In genomic region chr10:70815504-70816219, GRCh38 we compare ENCODE assay signal across 1 cellular context.
A peak's percentile ranks its signal among the peaks of the same experiment; 100 is the strongest.
TF ChIP-seq lines count a peak whose summit lies in the region.

Gene SGPL1 (plus strand): TSS chr10:70815948. CDS start chr10:70816854, 906 bp downstream.

TF ChIP-seq in K562, 482 proteins besides CTCF, POLR2A, EP300 and RAD21 (continued from another document and continues in another):
- TF ChIP-seq ZNF699 (CRISPR knock-in tag; IDR thresholded peaks at IDR 0.05; ENCODE audit: insufficient replicate concordance): peak; percentile 43
- no peak for TF ChIP-seq AFF1 (IDR thresholded peaks at IDR 0.05; ENCODE audit: low read depth in 1 of 2, partially characterized antibody in 2 of 2)
- TF ChIP-seq MEF2D (tag; conservative IDR thresholded peaks at IDR 0.05; ENCODE audit: low read depth): no peak
- no peak for TF ChIP-seq DIDO1 (tag; IDR thresholded peaks at IDR 0.05; ENCODE audit: low read depth)
- TF ChIP-seq, protein P1, sequence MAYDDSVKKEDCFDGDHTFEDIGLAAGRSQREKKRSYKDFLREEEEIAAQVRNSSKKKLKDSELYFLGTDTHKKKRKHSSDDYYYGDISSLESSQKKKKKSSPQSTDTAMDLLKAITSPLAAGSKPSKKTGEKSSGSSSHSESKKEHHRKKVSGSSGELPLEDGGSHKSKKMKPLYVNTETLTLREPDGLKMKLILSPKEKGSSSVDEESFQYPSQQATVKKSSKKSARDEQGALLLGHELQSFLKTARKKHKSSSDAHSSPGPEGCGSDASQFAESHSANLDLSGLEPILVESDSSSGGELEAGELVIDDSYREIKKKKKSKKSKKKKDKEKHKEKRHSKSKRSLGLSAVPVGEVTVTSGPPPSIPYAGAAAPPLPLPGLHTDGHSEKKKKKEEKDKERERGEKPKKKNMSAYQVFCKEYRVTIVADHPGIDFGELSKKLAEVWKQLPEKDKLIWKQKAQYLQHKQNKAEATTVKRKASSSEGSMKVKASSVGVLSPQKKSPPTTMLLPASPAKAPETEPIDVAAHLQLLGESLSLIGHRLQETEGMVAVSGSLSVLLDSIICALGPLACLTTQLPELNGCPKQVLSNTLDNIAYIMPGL (CRISPR knock-in tag; IDR thresholded peaks at IDR 0.05): peak; percentile 75; the same call in 1 of the 2 replicates
- TF ChIP-seq SP2 (IDR thresholded peaks at IDR 0.05; ENCODE audit: extremely low read depth, low read depth, low read length, poor library complexity, severe bottlenecking): no peak
- TF ChIP-seq ZNF212 (CRISPR knock-in tag; IDR thresholded peaks at IDR 0.05): no peak
- no peak for TF ChIP-seq ZBTB26 (CRISPR knock-in tag; IDR thresholded peaks at IDR 0.05)
- peak; percentile 56 for TF ChIP-seq TAF1 (IDR thresholded peaks at IDR 0.05; ENCODE audit: control insufficient read depth, extremely low read depth, insufficient read depth, low read length, severe bottlenecking)
- TF ChIP-seq DACH1 (IDR thresholded peaks at IDR 0.05; ENCODE audit: partially characterized antibody): no peak
- no peak for TF ChIP-seq ZNF655 (CRISPR knock-in tag; IDR thresholded peaks at IDR 0.05)
- TF ChIP-seq REST (CRISPR knock-in tag; IDR thresholded peaks at IDR 0.05; ENCODE audit: low read depth): 0 out of 2 replicates have a peak, but pooled peaks have one; percentile 37
- TF ChIP-seq ZNF277 (CRISPR knock-in tag; IDR thresholded peaks at IDR 0.05; ENCODE audit: borderline replicate concordance): no peak
- TF ChIP-seq HDAC3 (IDR thresholded peaks at IDR 0.05; ENCODE audit: borderline replicate concordance, partially characterized antibody): no peak
- no peak for TF ChIP-seq ZNF398 (CRISPR knock-in tag; IDR thresholded peaks at IDR 0.05)
- no peak for TF ChIP-seq CBFB (CRISPR knock-in tag; IDR thresholded peaks at IDR 0.05)
- no peak for TF ChIP-seq KLF6 (CRISPR knock-in tag; IDR thresholded peaks at IDR 0.05; ENCODE audit: borderline replicate concordance)
- peak; percentile 88 for TF ChIP-seq HMGN3 (IDR thresholded peaks at IDR 0.05; ENCODE audit: borderline replicate concordance, extremely low read depth, insufficient read length, low read depth, low read length)
- no peak for TF ChIP-seq BRF2 (IDR thresholded peaks at IDR 0.05; ENCODE audit: borderline replicate concordance, insufficient read depth, insufficient read length)
- no peak for TF ChIP-seq HMG20A (CRISPR knock-in tag; conservative IDR thresholded peaks at IDR 0.05)
- no peak for TF ChIP-seq ZBTB1 (CRISPR knock-in tag; IDR thresholded peaks at IDR 0.05; ENCODE audit: borderline replicate concordance, low read depth)
- TF ChIP-seq HEY1 (CRISPR knock-in tag; IDR thresholded peaks at IDR 0.05; ENCODE audit: borderline replicate concordance): no peak
- TF ChIP-seq ZSCAN29 (IDR thresholded peaks at IDR 0.05): no peak
- TF ChIP-seq, protein P2, sequence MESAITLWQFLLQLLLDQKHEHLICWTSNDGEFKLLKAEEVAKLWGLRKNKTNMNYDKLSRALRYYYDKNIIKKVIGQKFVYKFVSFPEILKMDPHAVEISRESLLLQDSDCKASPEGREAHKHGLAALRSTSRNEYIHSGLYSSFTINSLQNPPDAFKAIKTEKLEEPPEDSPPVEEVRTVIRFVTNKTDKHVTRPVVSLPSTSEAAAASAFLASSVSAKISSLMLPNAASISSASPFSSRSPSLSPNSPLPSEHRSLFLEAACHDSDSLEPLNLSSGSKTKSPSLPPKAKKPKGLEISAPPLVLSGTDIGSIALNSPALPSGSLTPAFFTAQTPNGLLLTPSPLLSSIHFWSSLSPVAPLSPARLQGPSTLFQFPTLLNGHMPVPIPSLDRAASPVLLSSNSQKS (CRISPR knock-in tag; IDR thresholded peaks at IDR 0.05): no peak
- TF ChIP-seq, protein P3, sequence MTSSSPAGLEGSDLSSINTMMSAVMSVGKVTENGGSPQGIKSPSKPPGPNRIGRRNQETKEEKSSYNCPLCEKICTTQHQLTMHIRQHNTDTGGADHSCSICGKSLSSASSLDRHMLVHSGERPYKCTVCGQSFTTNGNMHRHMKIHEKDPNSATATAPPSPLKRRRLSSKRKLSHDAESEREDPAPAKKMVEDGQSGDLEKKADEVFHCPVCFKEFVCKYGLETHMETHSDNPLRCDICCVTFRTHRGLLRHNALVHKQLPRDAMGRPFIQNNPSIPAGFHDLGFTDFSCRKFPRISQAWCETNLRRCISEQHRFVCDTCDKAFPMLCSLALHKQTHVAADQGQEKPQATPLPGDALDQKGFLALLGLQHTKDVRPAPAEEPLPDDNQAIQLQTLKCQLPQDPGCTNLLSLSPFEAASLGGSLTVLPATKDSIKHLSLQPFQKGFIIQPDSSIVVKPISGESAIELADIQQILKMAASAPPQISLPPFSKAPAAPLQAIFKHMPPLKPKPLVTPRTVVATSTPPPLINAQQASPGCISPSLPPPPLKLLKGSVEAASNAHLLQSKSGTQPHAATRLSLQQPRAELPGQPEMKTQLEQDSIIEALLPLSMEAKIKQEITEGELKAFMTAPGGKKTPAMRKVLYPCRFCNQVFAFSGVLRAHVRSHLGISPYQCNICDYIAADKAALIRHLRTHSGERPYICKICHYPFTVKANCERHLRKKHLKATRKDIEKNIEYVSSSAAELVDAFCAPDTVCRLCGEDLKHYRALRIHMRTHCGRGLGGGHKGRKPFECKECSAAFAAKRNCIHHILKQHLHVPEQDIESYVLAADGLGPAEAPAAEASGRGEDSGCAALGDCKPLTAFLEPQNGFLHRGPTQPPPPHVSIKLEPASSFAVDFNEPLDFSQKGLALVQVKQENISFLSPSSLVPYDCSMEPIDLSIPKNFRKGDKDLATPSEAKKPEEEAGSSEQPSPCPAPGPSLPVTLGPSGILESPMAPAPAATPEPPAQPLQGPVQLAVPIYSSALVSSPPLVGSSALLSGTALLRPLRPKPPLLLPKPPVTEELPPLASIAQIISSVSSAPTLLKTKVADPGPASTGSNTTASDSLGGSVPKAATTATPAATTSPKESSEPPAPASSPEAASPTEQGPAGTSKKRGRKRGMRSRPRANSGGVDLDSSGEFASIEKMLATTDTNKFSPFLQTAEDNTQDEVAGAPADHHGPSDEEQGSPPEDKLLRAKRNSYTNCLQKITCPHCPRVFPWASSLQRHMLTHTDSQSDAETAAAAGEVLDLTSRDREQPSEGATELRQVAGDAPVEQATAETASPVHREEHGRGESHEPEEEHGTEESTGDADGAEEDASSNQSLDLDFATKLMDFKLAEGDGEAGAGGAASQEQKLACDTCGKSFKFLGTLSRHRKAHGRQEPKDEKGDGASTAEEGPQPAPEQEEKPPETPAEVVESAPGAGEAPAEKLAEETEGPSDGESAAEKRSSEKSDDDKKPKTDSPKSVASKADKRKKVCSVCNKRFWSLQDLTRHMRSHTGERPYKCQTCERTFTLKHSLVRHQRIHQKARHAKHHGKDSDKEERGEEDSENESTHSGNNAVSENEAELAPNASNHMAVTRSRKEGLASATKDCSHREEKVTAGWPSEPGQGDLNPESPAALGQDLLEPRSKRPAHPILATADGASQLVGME (CRISPR knock-in tag; IDR thresholded peaks at IDR 0.05): no peak
- TF ChIP-seq ZNF696 (CRISPR knock-in tag; conservative IDR thresholded peaks at IDR 0.05): no peak
- TF ChIP-seq CREM (IDR thresholded peaks at IDR 0.05; ENCODE audit: low read depth): 0 out of 2 replicates have a peak, but pooled peaks have one; percentile 30
- peak; percentile 83 for TF ChIP-seq POLR2G (IDR thresholded peaks at IDR 0.05; ENCODE audit: low read depth, low read length)
